In the genomic region with DNA sequence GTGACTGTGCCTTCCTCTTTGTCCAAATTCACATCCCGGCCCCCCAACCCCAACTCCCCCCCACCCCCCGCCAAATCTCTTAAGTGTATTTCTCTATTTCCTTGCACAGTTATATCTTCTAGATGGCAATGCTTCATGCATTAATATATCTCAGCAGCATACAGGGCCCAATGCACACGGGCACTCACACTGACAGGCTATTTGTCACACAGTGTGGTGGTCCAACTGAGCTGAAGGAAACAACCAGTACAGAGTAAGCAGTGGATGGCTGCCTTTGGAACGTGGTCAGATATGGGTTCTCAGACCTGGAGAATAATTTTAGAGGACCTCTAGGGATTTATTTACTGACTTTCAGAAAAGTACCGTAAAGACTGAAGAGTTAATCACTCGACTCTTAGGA, we compare ENCODE assay signal across 1 cellular context.
TF ChIP-seq lines count a peak whose summit lies in the region.

No MANE protein-coding gene starts in this region.

TF ChIP-seq in H1, 55 proteins besides CTCF, POLR2A, EP300 and RAD21:
- no peak for TF ChIP-seq CHD2 (IDR thresholded peaks at IDR 0.05; ENCODE audit: low read length)
- TF ChIP-seq BRCA1 (IDR thresholded peaks at IDR 0.05; ENCODE audit: low read depth, low read length) = no peak
- 0 out of 4 replicates have a peak, but pooled peaks of 1 of the 2 experiments have one; percentile 3 for TF ChIP-seq SIN3A (conservative IDR thresholded peaks at IDR 0.05 in 1 of 2, IDR thresholded peaks at IDR 0.05 in 1 of 2; ENCODE audit: low read depth in 1 of 2, low read length in 2 of 2)
- no peak for TF ChIP-seq SAP30 (IDR thresholded peaks at IDR 0.05; ENCODE audit: insufficient read depth, insufficient replicate concordance, low read length)
- no peak for TF ChIP-seq ASH2L (IDR thresholded peaks at IDR 0.05; ENCODE audit: low read length)
- no peak for TF ChIP-seq GTF2F1 (IDR thresholded peaks at IDR 0.05; ENCODE audit: borderline replicate concordance, low read depth, low read length)
- no peak for TF ChIP-seq SIRT6 (IDR thresholded peaks at IDR 0.05; ENCODE audit: low read length)
